8 cellular contexts compared by ENCODE assay signal in genomic region chr16:66270333-66270927, GRCh38.
A peak's percentile ranks its signal among the peaks of the same experiment; 100 is the strongest.
DNase-seq lines count a peak whose midpoint lies in the region; ATAC-seq, FAIRE-seq and TF ChIP-seq lines count a peak whose summit lies in the region.

No MANE protein-coding gene starts in this region.

- peaks cover 11% of the 10 kb centered on the region for H3K4me1 ChIP-seq in GM23338 (ENCODE audit: insufficient read depth)

- no peak overlapping the region for H3K27ac ChIP-seq in GM23338 (ENCODE audit: low read depth)

- peaks cover 4% of the 10 kb centered on the region; the same call in 1 of the 2 replicates for H3K27me3 ChIP-seq in GM23338 (ENCODE audit: insufficient read depth)

- no peaks in the 10 kb centered on the region for H3K9me2 ChIP-seq in GM23338 (ENCODE audit: insufficient read depth)

- H3K36me3 Mint-ChIP-seq in GM23338 (ENCODE audit: low read depth) (no peaks in the 10 kb centered on the region; the same call in 2 of the 3 replicates), immature natural killer cell (no peaks in the 10 kb centered on the region)

- DNase-seq in D721Med (ENCODE audit: insufficient read length, low spot score): peak; percentile 64
- peak; percentile 87 for DNase-seq in GM23338 (ENCODE audit: low spot score)
- DNase-seq in NCI-H1092 (lab: John Stamatoyannopoulos, UW): peak; percentile 46
- DNase-seq in UCSD-AML1 (lab: John Stamatoyannopoulos, UW; ENCODE audit: unreplicated experiment): peak; percentile 70
- peak; percentile 69 for DNase-seq in T47D (ENCODE audit: low read depth in 1 of 2, low spot score in 1 of 2)
- peak; percentile 40 to 49 (median 49) for DNase-seq in immature natural killer cell
- peak; percentile 36 to 55 for DNase-seq in stimulated activated CD4-positive, alpha-beta T cell treated with anti-CD3 and anti-CD28 coated beads, Interleukin-15, amount 100 ng/mL, for 48 hours (ENCODE audit: low read depth in 2 of 2)
- DNase-seq in DMS79 treated with DMSO at 0.1 percent for 48 hours (lab: John Stamatoyannopoulos, UW): no peak

- FAIRE-seq in D721Med (lab: Jason Lieb, UNC): no peak

- H3K79me2 ChIP-seq in GM23338 (replicated peaks; ENCODE audit: insufficient read depth): no peaks in the 10 kb centered on the region

- peak overlapping the region; percentile 57 for H3K4me3 ChIP-seq in GM23338

- H3K4me3 Mint-ChIP-seq in GM23338 (peak overlapping the region; percentile 37; the same call in 2 of the 3 replicates), immature natural killer cell (peak overlapping the region in 1 of 5 donors; percentile 20)

- H3K27ac Mint-ChIP-seq in GM23338 (no peak overlapping the region), immature natural killer cell (no peak overlapping the region)

- peak overlapping the region; percentile 99 for H2AFZ ChIP-seq in GM23338

- peak overlapping the region; percentile 76 for H3K4me2 ChIP-seq in GM23338

- peak; percentile 87 for ATAC-seq in GM23338

- TF ChIP-seq CTCF in D721Med (IDR thresholded peaks at IDR 0.05; ENCODE audit: insufficient read depth, missing control alignments) (peak; percentile 76), GM23338 (conservative IDR thresholded peaks at IDR 0.05; ENCODE audit: low read depth in 2 of 2) (peak; percentile 63 to 79)

- no peaks in the 10 kb centered on the region for H3K36me3 ChIP-seq in GM23338 (ENCODE audit: insufficient read depth)

- no peaks in the 10 kb centered on the region for H3K9me3 Mint-ChIP-seq in GM23338
- H3K9me3 Mint-ChIP-seq in immature natural killer cell: no peaks in the 10 kb centered on the region

- peaks cover 22% of the 10 kb centered on the region for H3K4me1 Mint-ChIP-seq in GM23338
- peaks cover 6 to 8% of the 10 kb centered on the region in 2 donors for H3K4me1 Mint-ChIP-seq in immature natural killer cell

- in situ Hi-C loops in T47D (cut with HindIII; ENCODE audit: low pct_unique_long_range_greater_than_20kb, low sequenced_read_pairs): no loop called here

- no peaks in the 10 kb centered on the region for H3F3A ChIP-seq in GM23338 (replicated peaks; ENCODE audit: low read depth)

- no peaks in the 10 kb centered on the region for H4K20me1 ChIP-seq in GM23338 (replicated peaks; ENCODE audit: insufficient read depth)

- peaks cover 13% of the 10 kb centered on the region for H3K27me3 Mint-ChIP-seq in GM23338 (ENCODE audit: insufficient read depth, low read depth, poor library complexity)
- H3K27me3 Mint-ChIP-seq in immature natural killer cell (ENCODE audit: low read depth in 3 of 3): peaks cover 4 to 12% (median 6%) of the 10 kb centered on the region in 3 donors

TF ChIP-seq in GM23338, 12 proteins besides CTCF, POLR2A, EP300 and RAD21:
- TF ChIP-seq, protein P1, sequence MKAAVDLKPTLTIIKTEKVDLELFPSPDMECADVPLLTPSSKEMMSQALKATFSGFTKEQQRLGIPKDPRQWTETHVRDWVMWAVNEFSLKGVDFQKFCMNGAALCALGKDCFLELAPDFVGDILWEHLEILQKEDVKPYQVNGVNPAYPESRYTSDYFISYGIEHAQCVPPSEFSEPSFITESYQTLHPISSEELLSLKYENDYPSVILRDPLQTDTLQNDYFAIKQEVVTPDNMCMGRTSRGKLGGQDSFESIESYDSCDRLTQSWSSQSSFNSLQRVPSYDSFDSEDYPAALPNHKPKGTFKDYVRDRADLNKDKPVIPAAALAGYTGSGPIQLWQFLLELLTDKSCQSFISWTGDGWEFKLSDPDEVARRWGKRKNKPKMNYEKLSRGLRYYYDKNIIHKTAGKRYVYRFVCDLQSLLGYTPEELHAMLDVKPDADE (IDR thresholded peaks at IDR 0.05): no peak
- TF ChIP-seq, protein P2, sequence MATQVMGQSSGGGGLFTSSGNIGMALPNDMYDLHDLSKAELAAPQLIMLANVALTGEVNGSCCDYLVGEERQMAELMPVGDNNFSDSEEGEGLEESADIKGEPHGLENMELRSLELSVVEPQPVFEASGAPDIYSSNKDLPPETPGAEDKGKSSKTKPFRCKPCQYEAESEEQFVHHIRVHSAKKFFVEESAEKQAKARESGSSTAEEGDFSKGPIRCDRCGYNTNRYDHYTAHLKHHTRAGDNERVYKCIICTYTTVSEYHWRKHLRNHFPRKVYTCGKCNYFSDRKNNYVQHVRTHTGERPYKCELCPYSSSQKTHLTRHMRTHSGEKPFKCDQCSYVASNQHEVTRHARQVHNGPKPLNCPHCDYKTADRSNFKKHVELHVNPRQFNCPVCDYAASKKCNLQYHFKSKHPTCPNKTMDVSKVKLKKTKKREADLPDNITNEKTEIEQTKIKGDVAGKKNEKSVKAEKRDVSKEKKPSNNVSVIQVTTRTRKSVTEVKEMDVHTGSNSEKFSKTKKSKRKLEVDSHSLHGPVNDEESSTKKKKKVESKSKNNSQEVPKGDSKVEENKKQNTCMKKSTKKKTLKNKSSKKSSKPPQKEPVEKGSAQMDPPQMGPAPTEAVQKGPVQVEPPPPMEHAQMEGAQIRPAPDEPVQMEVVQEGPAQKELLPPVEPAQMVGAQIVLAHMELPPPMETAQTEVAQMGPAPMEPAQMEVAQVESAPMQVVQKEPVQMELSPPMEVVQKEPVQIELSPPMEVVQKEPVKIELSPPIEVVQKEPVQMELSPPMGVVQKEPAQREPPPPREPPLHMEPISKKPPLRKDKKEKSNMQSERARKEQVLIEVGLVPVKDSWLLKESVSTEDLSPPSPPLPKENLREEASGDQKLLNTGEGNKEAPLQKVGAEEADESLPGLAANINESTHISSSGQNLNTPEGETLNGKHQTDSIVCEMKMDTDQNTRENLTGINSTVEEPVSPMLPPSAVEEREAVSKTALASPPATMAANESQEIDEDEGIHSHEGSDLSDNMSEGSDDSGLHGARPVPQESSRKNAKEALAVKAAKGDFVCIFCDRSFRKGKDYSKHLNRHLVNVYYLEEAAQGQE (IDR thresholded peaks at IDR 0.05; ENCODE audit: unreplicated experiment): no peak
- no peak for TF ChIP-seq EZH2 (IDR thresholded peaks at IDR 0.05; ENCODE audit: low read depth, unreplicated experiment)
- TF ChIP-seq CREB1 (CRISPR knock-in tag; IDR thresholded peaks at IDR 0.05; ENCODE audit: low read depth): peak; percentile 56
- no peak for TF ChIP-seq EZH2phosphoT487 (IDR thresholded peaks at IDR 0.05; ENCODE audit: unreplicated experiment)
- peak; percentile 77; the same call in 1 of the 2 replicates for TF ChIP-seq ZNF114 (CRISPR knock-in tag; IDR thresholded peaks at IDR 0.05)
